In genomic region chr12:114313910-114314309, GRCh38 we compare ENCODE assay signal across 27 cellular contexts.
"Had no signal": no experiment of that assay in that cellular context is flagged by ENCODE, and none has a peak within 500 bp of the region (broad histone marks: within the 10 kb centered on the region; RNA-seq: fewer than 3 reads in every experiment).

No MANE protein-coding gene starts in this region.

- H3K27me3 ChIP-seq: cardiac muscle cell, foreskin keratinocyte, heart right ventricle, left lung, neutrophil, right lobe of liver, uterus had no signal

- DNase-seq: activated CD4-positive, alpha-beta T cell treated with anti-CD3 and anti-CD28 coated beads for 4 hours; activated CD4-positive, alpha-beta T cell treated with anti-CD3 and anti-CD28 coated beads, Interleukin-2, amount 50 U/mL, for 4 hours; activated CD4-positive, CD25-positive, alpha-beta regulatory T cell; activated effector memory CD4-positive, alpha-beta T cell treated with Interleukin-2 at 50 U/mL for 16 hours; activated naive CD4-positive, alpha-beta T cell treated with Interleukin-2 at 50 U/mL for 16 hours; activated T-cell treated with anti-CD3 and anti-CD28 coated beads for 4 hours; aorta; cerebellar nuclear complex; dorsolateral prefrontal cortex; effector memory CD4-positive, alpha-beta T cell; foreskin keratinocyte; heart right ventricle; left lung; lower lobe of right lung; right lobe of liver; stimulated activated CD4-positive, alpha-beta T cell treated with anti-CD3 and anti-CD28 coated beads, Interleukin-4, amount 100 ng/mL, for 1 hour; stimulated activated naive CD8-positive, alpha-beta T cell treated with anti-CD3 and anti-CD28 coated beads, Interleukin-15, Interleukin-2, amounts not matched to agents 100 U/mL and 50 U/mL, for 24 hours; trophoblast cell; uterus had no signal

- H3K4me1 ChIP-seq: foreskin keratinocyte, left lung, lower lobe of right lung, right lobe of liver, uterus had no signal

- H3K36me3 ChIP-seq: cardiac muscle cell, heart right ventricle, left lung, lower lobe of right lung, neutrophil, right lobe of liver, thoracic aorta, uterus had no signal

- H3K4me1 Mint-ChIP-seq: brain, nephron had no signal

- H3K36me3 Mint-ChIP-seq: activated naive CD8-positive, alpha-beta T cell; brain had no signal

- H3K27ac ChIP-seq: cardiac muscle cell, coronary artery, dorsolateral prefrontal cortex, foreskin keratinocyte, heart right ventricle, left lung, lower lobe of right lung, neutrophil, right lobe of liver, thoracic aorta, uterus had no signal

- H3K4me3 Mint-ChIP-seq: activated naive CD8-positive, alpha-beta T cell; brain; nephron had no signal

- H3K27ac Mint-ChIP-seq: activated naive CD8-positive, alpha-beta T cell; brain; nephron; progenitor cell of endocrine pancreas had no signal

- H3K9me3 Mint-ChIP-seq: nephron had no signal

- ATAC-seq: foreskin keratinocyte; left lung; lower lobe of right lung; right lobe of liver; stimulated activated naive CD8-positive, alpha-beta T cell treated with anti-CD3 and anti-CD28 coated beads, Interleukin-15, Interleukin-2, amounts not matched to agents 100 U/mL and 50 U/mL, for 24 hours had no signal

- H3K4me3 ChIP-seq: cardiac muscle cell, coronary artery, dorsolateral prefrontal cortex, heart right ventricle, left lung, lower lobe of right lung, right lobe of liver, thoracic aorta, uterus had no signal

- H3K9me3 ChIP-seq: heart right ventricle, left lung, lower lobe of right lung, neutrophil, right lobe of liver, thoracic aorta, uterus had no signal
